ENCODE assay signal across 19 cellular contexts in the genomic region with DNA sequence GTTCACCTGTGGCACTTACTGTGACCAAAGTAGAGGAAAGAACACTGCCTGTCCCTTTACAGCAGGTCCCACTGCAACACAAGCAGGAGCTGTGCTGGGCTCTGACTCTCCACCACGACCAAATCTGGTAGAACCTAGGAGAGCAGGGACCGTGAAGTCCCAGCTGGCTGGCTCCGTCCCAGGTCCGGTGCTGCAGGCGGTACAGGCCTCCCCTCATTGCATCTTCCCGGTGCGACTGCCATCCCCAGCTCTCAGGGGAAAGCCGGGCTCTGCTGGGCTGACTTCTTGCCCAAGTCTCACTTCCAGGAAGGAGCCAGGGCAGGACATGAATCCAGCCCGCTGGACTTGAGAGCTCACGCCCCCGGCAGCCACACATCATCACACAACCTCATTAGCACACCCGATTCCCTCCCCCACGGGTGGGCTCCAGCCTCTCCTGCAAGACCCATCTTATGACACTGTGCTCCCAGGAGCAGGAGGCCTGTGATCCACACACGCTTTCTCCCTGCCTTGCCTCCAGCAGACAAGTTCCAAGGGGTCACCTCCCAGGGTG. TPM values are rescaled to one million over a fixed set of nuclear protein-coding genes. Genes with fewer than 3 reads are reported as not detected.
"Had no signal": no experiment of that assay in that cellular context is flagged by ENCODE, and none has a peak within 500 bp of the region (broad histone marks: within the 10 kb centered on the region; RNA-seq: fewer than 3 reads in every experiment).

No MANE protein-coding gene starts in this region.

- H3K4me2 ChIP-seq: smooth muscle cell had no signal

- H3K27me3 ChIP-seq: foreskin keratinocyte, heart left ventricle, right atrium auricular region, tibial artery, upper lobe of right lung, vagina had no signal

- H3K4me1 ChIP-seq: foreskin keratinocyte, lower lobe of right lung, upper lobe of right lung had no signal

- DNase-seq: cerebellar nuclear complex; dermis blood vessel endothelial cell; foreskin keratinocyte; hippocampal formation; kidney glomerular epithelial cell; lower lobe of right lung; mesenchymal stem cell; midbrain; stimulated activated CD4-positive, alpha-beta T cell treated with anti-CD3 and anti-CD28 coated beads, Interleukin-2, amount 100 ng/mL, for 48 hours; stimulated activated naive CD4-positive, alpha-beta T cell treated with Interleukin-2 at 50 U/mL for 16 hours; tibial artery; upper lobe of right lung had no signal

- H3K36me3 ChIP-seq: lower lobe of right lung, neutrophil, upper lobe of right lung had no signal

- H3K9me3 ChIP-seq: heart left ventricle, lower lobe of right lung, neutrophil, right atrium auricular region, tibial artery, upper lobe of right lung, vagina had no signal

- H3K27ac ChIP-seq: foreskin keratinocyte, lower lobe of right lung, neutrophil, right atrium auricular region, tibial artery, upper lobe of right lung, vagina had no signal

- ATAC-seq: foreskin keratinocyte, heart left ventricle, left lobe of liver, lower lobe of right lung, upper lobe of right lung had no signal

- H3K4me3 ChIP-seq: heart left ventricle, lower lobe of right lung, right atrium auricular region, smooth muscle cell, tibial artery, upper lobe of right lung, vagina had no signal

RNA-seq across cellular contexts. Expression of a gene that starts 33.7 kb away (rescaled TPM):
- total RNA-seq: natural killer cell treated with Interleukin-12 subunit alpha and Interleukin-12 subunit beta and Interleukin-15 and Interleukin-18, amount 100 ng/mL, for 72 hours had no signal
